In the genomic region with DNA sequence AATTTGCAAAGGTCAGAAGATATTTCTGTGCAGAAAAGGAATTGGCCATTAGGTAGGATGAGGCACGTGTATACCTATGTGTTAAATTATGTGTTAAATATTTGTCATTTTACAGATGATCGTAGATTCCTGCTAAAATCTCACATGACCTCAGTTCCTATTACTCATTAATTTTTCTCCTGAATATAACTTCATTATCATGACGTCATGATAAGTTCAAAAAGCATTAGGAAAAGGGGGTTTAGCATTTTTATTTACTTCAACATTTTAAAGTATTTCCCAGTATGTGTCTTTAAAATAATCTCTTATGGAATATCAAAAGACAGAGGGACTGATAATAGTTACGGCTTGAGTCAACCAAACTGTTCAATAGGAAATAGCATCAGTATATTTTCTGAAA, we compare ENCODE assay signal across 29 cellular contexts.
"Had no signal": no experiment of that assay in that cellular context is flagged by ENCODE, and none has a peak within 500 bp of the region (broad histone marks: within the 10 kb centered on the region; RNA-seq: fewer than 3 reads in every experiment).

No MANE protein-coding gene starts in this region.

- H3K36me3 ChIP-seq: stomach, suprapubic skin, thoracic aorta, thyroid gland, tibial artery, tibial nerve, transverse colon, upper lobe of left lung, upper lobe of right lung, uterus, vagina had no signal

- FAIRE-seq: urothelium cell line had no signal

- ATAC-seq: stimulated activated effector memory CD8-positive, alpha-beta T cell treated with anti-CD3 and anti-CD28 coated beads, Interleukin-12 subunit alpha, Interleukin-12 subunit beta, amount 100 ng/mL, for 72 hours; stimulated activated memory B cell treated with anti-CD40 and anti-IgM and Interleukin-4, amounts not matched to agents 10 μg/mL and 1 μg/mL and 100 μg/mL, for 72 hours; stimulated activated naive B cell treated with anti-CD40 and anti-IgM and Interleukin-4, amounts not matched to agents 10 μg/mL and 1 μg/mL and 100 μg/mL, for 72 hours; stimulated activated naive CD8-positive, alpha-beta T cell treated with anti-CD3 and anti-CD28 coated beads, Interleukin-15, amount 100 ng/mL, for 72 hours; stimulated activated naive CD8-positive, alpha-beta T cell treated with anti-CD3 and anti-CD28 coated beads, Interleukin-15, Interleukin-2, amounts not matched to agents 100 U/mL and 50 U/mL, for 24 hours; upper lobe of right lung had no signal

- H3K27ac Mint-ChIP-seq: stimulated activated effector memory CD8-positive, alpha-beta T cell treated with anti-CD3 and anti-CD28 coated beads, Interleukin-12 subunit alpha, Interleukin-12 subunit beta, amount 100 ng/mL, for 72 hours; stimulated activated memory B cell treated with anti-CD40 and anti-IgM and Interleukin-4, amounts not matched to agents 10 μg/mL and 1 μg/mL and 100 μg/mL, for 72 hours; stimulated activated naive B cell treated with anti-CD40 and anti-IgM and Interleukin-4, amounts not matched to agents 10 μg/mL and 1 μg/mL and 100 μg/mL, for 72 hours; stimulated activated naive CD8-positive, alpha-beta T cell treated with anti-CD3 and anti-CD28 coated beads, Interleukin-15, amount 100 ng/mL, for 72 hours; stimulated activated naive CD8-positive, alpha-beta T cell treated with anti-CD3 and anti-CD28 coated beads, Interleukin-15, Interleukin-2, amounts not matched to agents 100 ng/mL and 50 ng/mL, for 24 hours; type B pancreatic cell had no signal

- H3K9me3 Mint-ChIP-seq: stimulated activated memory B cell treated with anti-CD40 and anti-IgM and Interleukin-4, amounts not matched to agents 10 μg/mL and 1 μg/mL and 100 μg/mL, for 72 hours; stimulated activated naive B cell treated with anti-CD40 and anti-IgM and Interleukin-4, amounts not matched to agents 10 μg/mL and 1 μg/mL and 100 μg/mL, for 72 hours; stimulated activated naive CD8-positive, alpha-beta T cell treated with anti-CD3 and anti-CD28 coated beads, Interleukin-15, amount 100 ng/mL, for 72 hours; type B pancreatic cell had no signal

- H3K27me3 Mint-ChIP-seq: stimulated activated memory B cell treated with anti-CD40 and anti-IgM and Interleukin-4, amounts not matched to agents 10 μg/mL and 1 μg/mL and 100 μg/mL, for 72 hours; stimulated activated naive B cell treated with anti-CD40 and anti-IgM and Interleukin-4, amounts not matched to agents 10 μg/mL and 1 μg/mL and 100 μg/mL, for 72 hours; stimulated activated naive CD8-positive, alpha-beta T cell treated with anti-CD3 and anti-CD28 coated beads, Interleukin-15, amount 100 ng/mL, for 72 hours; stimulated activated naive CD8-positive, alpha-beta T cell treated with anti-CD3 and anti-CD28 coated beads, Interleukin-15, Interleukin-2, amounts not matched to agents 100 ng/mL and 50 ng/mL, for 24 hours; type B pancreatic cell had no signal

- H3K27me3 ChIP-seq: stomach, suprapubic skin, testis, thyroid gland, tibial artery, tibial nerve, transverse colon, upper lobe of left lung, upper lobe of right lung, uterus, vagina had no signal

- H3K4me1 Mint-ChIP-seq: stimulated activated effector memory CD8-positive, alpha-beta T cell treated with anti-CD3 and anti-CD28 coated beads, Interleukin-12 subunit alpha, Interleukin-12 subunit beta, amount 100 ng/mL, for 72 hours; stimulated activated memory B cell treated with anti-CD40 and anti-IgM and Interleukin-4, amounts not matched to agents 10 μg/mL and 1 μg/mL and 100 μg/mL, for 72 hours; stimulated activated naive B cell treated with anti-CD40 and anti-IgM and Interleukin-4, amounts not matched to agents 10 μg/mL and 1 μg/mL and 100 μg/mL, for 72 hours; stimulated activated naive CD8-positive, alpha-beta T cell treated with anti-CD3 and anti-CD28 coated beads, Interleukin-15, amount 100 ng/mL, for 72 hours had no signal

- H3K4me3 Mint-ChIP-seq: stimulated activated effector memory CD8-positive, alpha-beta T cell treated with anti-CD3 and anti-CD28 coated beads, Interleukin-12 subunit alpha, Interleukin-12 subunit beta, amount 100 ng/mL, for 72 hours; stimulated activated memory B cell treated with anti-CD40 and anti-IgM and Interleukin-4, amounts not matched to agents 10 μg/mL and 1 μg/mL and 100 μg/mL, for 72 hours; stimulated activated naive B cell treated with anti-CD40 and anti-IgM and Interleukin-4, amounts not matched to agents 10 μg/mL and 1 μg/mL and 100 μg/mL, for 72 hours; stimulated activated naive CD8-positive, alpha-beta T cell treated with anti-CD3 and anti-CD28 coated beads, Interleukin-15, amount 100 ng/mL, for 72 hours; stimulated activated naive CD8-positive, alpha-beta T cell treated with anti-CD3 and anti-CD28 coated beads, Interleukin-15, Interleukin-2, amounts not matched to agents 100 ng/mL and 50 ng/mL, for 24 hours; type B pancreatic cell had no signal

- H3K36me3 Mint-ChIP-seq: stimulated activated effector memory CD8-positive, alpha-beta T cell treated with anti-CD3 and anti-CD28 coated beads, Interleukin-12 subunit alpha, Interleukin-12 subunit beta, amount 100 ng/mL, for 72 hours; stimulated activated memory B cell treated with anti-CD40 and anti-IgM and Interleukin-4, amounts not matched to agents 10 μg/mL and 1 μg/mL and 100 μg/mL, for 72 hours; stimulated activated naive B cell treated with anti-CD40 and anti-IgM and Interleukin-4, amounts not matched to agents 10 μg/mL and 1 μg/mL and 100 μg/mL, for 72 hours; type B pancreatic cell had no signal

- H3K9me3 ChIP-seq: stomach, suprapubic skin, testis, thoracic aorta, thyroid gland, tibial artery, tibial nerve, transverse colon, upper lobe of left lung, upper lobe of right lung, uterus, vagina had no signal

- H3K4me3 ChIP-seq: stomach, suprapubic skin, testis, thoracic aorta, thyroid gland, tibial artery, tibial nerve, transverse colon, upper lobe of left lung, upper lobe of right lung, uterus, vagina had no signal

- H3K27ac ChIP-seq: stomach, suprapubic skin, testis, thoracic aorta, thyroid gland, tibial artery, tibial nerve, transverse colon, upper lobe of left lung, upper lobe of right lung, uterus, vagina had no signal

- DNase-seq: stimulated activated CD4-positive, alpha-beta T cell treated with anti-CD3 and anti-CD28 coated beads, Interleukin-2, amount 100 ng/mL, for 48 hours; stimulated activated CD4-positive, alpha-beta T cell treated with anti-CD3 and anti-CD28 coated beads, Interleukin-4, amount 100 ng/mL, for 1 hour; stimulated activated CD4-positive, alpha-beta T cell treated with anti-CD3 and anti-CD28 coated beads, Interleukin-4, amount 100 ng/mL, for 24 hours; stimulated activated CD4-positive, alpha-beta T cell treated with anti-CD3 and anti-CD28 coated beads, Interleukin-4, amount 100 ng/mL, for 4 hours; stimulated activated CD8-positive, alpha-beta memory T cell treated with anti-CD3 and anti-CD28 coated beads, Interleukin-4, amount 100 ng/mL, for 48 hours; stimulated activated naive B cell treated with anti-CD40 and anti-IgM and Interleukin-4, amounts not matched to agents 10 μg/mL and 1 μg/mL and 100 μg/mL, for 72 hours; stimulated activated naive CD4-positive, alpha-beta T cell; stimulated activated naive CD4-positive, alpha-beta T cell treated with Interleukin-2 at 50 U/mL for 16 hours; stimulated activated naive CD8-positive, alpha-beta T cell treated with anti-CD3 and anti-CD28 coated beads, Interleukin-15, amount 100 ng/mL, for 72 hours; stimulated activated naive CD8-positive, alpha-beta T cell treated with anti-CD3 and anti-CD28 coated beads, Interleukin-15, Interleukin-2, amounts not matched to agents 100 U/mL and 50 U/mL, for 24 hours; stomach; substantia nigra; testis; thyroid gland; tibial artery; transverse colon; trophoblast cell; upper lobe of right lung; uterus had no signal

- H3K4me1 ChIP-seq: stomach, suprapubic skin, testis, thyroid gland, tibial artery, tibial nerve, transverse colon, upper lobe of left lung, upper lobe of right lung, uterus, vagina had no signal
